Comparison of ENCODE assay signal across 2 cellular contexts in the genomic region with DNA sequence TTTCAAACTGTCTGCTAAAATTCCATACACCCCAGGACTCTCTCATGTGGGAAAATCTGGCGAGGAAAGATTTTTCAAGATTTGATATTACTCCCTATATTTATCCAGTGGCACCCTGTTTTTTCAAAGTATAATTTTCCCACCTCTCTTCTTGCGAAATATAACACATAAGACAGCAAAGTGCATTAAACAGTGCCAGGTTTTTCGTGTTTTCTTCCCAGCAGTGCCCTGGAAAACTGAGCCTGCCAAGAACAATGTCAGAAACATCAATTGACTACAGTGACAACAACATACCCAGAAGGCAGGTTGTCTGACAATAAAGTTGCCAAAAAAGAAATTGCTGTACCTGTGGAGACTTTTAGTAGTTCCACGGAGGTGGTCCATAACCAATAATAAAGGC.
A peak's percentile ranks its signal among the peaks of the same experiment; 100 is the strongest.
TF ChIP-seq lines count a peak whose summit lies in the region.

No MANE protein-coding gene starts in this region.

TF ChIP-seq in liver, 16 proteins besides CTCF, POLR2A, EP300 and RAD21 (continued from another document):
- TF ChIP-seq, protein P1, sequence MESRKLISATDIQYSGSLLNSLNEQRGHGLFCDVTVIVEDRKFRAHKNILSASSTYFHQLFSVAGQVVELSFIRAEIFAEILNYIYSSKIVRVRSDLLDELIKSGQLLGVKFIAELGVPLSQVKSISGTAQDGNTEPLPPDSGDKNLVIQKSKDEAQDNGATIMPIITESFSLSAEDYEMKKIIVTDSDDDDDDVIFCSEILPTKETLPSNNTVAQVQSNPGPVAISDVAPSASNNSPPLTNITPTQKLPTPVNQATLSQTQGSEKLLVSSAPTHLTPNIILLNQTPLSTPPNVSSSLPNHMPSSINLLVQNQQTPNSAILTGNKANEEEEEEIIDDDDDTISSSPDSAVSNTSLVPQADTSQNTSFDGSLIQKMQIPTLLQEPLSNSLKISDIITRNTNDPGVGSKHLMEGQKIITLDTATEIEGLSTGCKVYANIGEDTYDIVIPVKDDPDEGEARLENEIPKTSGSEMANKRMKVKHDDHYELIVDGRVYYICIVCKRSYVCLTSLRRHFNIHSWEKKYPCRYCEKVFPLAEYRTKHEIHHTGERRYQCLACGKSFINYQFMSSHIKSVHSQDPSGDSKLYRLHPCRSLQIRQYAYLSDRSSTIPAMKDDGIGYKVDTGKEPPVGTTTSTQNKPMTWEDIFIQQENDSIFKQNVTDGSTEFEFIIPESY (IDR thresholded peaks at IDR 0.05), result peak; percentile 31
- TF ChIP-seq RXRA (IDR thresholded peaks at IDR 0.05) (peak in 1 of 2 donors; percentile 59), NR2F2 (IDR thresholded peaks at IDR 0.05) (no peak)
- TF ChIP-seq, protein P2, sequence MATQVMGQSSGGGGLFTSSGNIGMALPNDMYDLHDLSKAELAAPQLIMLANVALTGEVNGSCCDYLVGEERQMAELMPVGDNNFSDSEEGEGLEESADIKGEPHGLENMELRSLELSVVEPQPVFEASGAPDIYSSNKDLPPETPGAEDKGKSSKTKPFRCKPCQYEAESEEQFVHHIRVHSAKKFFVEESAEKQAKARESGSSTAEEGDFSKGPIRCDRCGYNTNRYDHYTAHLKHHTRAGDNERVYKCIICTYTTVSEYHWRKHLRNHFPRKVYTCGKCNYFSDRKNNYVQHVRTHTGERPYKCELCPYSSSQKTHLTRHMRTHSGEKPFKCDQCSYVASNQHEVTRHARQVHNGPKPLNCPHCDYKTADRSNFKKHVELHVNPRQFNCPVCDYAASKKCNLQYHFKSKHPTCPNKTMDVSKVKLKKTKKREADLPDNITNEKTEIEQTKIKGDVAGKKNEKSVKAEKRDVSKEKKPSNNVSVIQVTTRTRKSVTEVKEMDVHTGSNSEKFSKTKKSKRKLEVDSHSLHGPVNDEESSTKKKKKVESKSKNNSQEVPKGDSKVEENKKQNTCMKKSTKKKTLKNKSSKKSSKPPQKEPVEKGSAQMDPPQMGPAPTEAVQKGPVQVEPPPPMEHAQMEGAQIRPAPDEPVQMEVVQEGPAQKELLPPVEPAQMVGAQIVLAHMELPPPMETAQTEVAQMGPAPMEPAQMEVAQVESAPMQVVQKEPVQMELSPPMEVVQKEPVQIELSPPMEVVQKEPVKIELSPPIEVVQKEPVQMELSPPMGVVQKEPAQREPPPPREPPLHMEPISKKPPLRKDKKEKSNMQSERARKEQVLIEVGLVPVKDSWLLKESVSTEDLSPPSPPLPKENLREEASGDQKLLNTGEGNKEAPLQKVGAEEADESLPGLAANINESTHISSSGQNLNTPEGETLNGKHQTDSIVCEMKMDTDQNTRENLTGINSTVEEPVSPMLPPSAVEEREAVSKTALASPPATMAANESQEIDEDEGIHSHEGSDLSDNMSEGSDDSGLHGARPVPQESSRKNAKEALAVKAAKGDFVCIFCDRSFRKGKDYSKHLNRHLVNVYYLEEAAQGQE (IDR thresholded peaks at IDR 0.05), result no peak
TF ChIP-seq in liver: peak in this region for 5.

TF ChIP-seq in HepG2, 621 proteins besides CTCF, POLR2A, EP300 and RAD21 (continued from another document):
- TF ChIP-seq ZNF703 (CRISPR knock-in tag; IDR thresholded peaks at IDR 0.05; ENCODE audit: borderline replicate concordance) (no peak), ARNT (IDR thresholded peaks at IDR 0.05) (no peak), ZNF12 (CRISPR knock-in tag; IDR thresholded peaks at IDR 0.05) (no peak), ETV5 (CRISPR knock-in tag; IDR thresholded peaks at IDR 0.05; ENCODE audit: borderline replicate concordance) (no peak), DNMT1 (CRISPR knock-in tag; IDR thresholded peaks at IDR 0.05) (no peak), ZNF607 (CRISPR knock-in tag; IDR thresholded peaks at IDR 0.05; ENCODE audit: borderline replicate concordance) (no peak), ZNF605 (CRISPR knock-in tag; IDR thresholded peaks at IDR 0.05) (no peak), RORA (CRISPR knock-in tag; IDR thresholded peaks at IDR 0.05) (no peak), SKI (IDR thresholded peaks at IDR 0.05; ENCODE audit: partially characterized antibody) (no peak), RFX5 (IDR thresholded peaks at IDR 0.05; ENCODE audit: low read depth, low read length) (no peak), SALL1 (CRISPR knock-in tag; IDR thresholded peaks at IDR 0.05) (no peak), ZFP36L1 (CRISPR knock-in tag; IDR thresholded peaks at IDR 0.05) (no peak), SOX13 (IDR thresholded peaks at IDR 0.05) (no peak), SOX13 (CRISPR knock-in tag; conservative IDR thresholded peaks at IDR 0.05 in 1 of 2, IDR thresholded peaks at IDR 0.05 in 1 of 2) (no peak)
- TF ChIP-seq, protein P3, sequence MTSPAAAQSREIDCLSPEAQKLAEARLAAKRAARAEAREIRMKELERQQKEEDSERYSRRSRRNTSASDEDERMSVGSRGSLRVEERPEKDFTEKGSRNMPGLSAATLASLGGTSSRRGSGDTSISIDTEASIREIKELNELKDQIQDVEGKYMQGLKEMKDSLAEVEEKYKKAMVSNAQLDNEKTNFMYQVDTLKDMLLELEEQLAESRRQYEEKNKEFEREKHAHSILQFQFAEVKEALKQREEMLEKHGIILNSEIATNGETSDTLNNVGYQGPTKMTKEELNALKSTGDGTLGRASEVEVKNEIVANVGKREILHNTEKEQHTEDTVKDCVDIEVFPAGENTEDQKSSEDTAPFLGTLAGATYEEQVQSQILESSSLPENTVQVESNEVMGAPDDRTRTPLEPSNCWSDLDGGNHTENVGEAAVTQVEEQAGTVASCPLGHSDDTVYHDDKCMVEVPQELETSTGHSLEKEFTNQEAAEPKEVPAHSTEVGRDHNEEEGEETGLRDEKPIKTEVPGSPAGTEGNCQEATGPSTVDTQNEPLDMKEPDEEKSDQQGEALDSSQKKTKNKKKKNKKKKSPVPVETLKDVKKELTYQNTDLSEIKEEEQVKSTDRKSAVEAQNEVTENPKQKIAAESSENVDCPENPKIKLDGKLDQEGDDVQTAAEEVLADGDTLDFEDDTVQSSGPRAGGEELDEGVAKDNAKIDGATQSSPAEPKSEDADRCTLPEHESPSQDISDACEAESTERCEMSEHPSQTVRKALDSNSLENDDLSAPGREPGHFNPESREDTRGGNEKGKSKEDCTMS (CRISPR knock-in tag; conservative IDR thresholded peaks at IDR 0.05), result no peak
- TF ChIP-seq, protein P4, sequence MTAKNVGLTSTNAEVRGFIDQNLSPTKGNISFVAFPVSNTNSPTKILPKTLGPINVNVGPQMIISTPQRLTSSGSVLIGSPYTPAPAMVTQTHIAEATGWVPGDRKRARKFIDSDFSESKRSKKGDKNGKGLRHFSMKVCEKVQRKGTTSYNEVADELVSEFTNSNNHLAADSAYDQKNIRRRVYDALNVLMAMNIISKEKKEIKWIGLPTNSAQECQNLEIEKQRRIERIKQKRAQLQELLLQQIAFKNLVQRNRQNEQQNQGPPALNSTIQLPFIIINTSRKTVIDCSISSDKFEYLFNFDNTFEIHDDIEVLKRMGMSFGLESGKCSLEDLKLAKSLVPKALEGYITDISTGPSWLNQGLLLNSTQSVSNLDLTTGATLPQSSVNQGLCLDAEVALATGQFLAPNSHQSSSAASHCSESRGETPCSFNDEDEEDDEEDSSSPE (CRISPR knock-in tag; IDR thresholded peaks at IDR 0.05), result no peak
TF ChIP-seq in HepG2: peak in this region for 0.
